Comparison of ENCODE assay signal across 9 cellular contexts in genomic region chr3:77038928-77039605, GRCh38. TPM values are rescaled to one million over a fixed set of nuclear protein-coding genes. Genes with fewer than 3 reads are reported as not detected.
DNase-seq lines count a peak whose midpoint lies in the region; ATAC-seq and TF ChIP-seq lines count a peak whose summit lies in the region.
"Had no signal": no experiment of that assay in that cellular context is flagged by ENCODE, and none has a peak within 500 bp of the region (broad histone marks: within the 10 kb centered on the region; RNA-seq: fewer than 3 reads in every experiment).

No MANE protein-coding gene starts in this region.

- H3K27me3 ChIP-seq in WERI-Rb-1 (ENCODE audit: insufficient read depth, low read depth, severe bottlenecking) (no peaks in the 10 kb centered on the region), hepatocyte (no peaks in the 10 kb centered on the region)

- ATAC-seq in activated T-helper 17 cell treated with anti-CD3 and anti-CD28 coated beads, Interleukin-2, amount 50 U/mL, for 72 hours (replicated peaks) = no peak

- peaks cover 25% of the 10 kb centered on the region for H3K79me2 ChIP-seq in hepatocyte

- H3K9me3 Mint-ChIP-seq in CD14-positive monocyte = peaks cover 0 to 6% (median 3%) of the 10 kb centered on the region in 7 donors
- peaks cover 6% of the 10 kb centered on the region for H3K9me3 Mint-ChIP-seq in activated T-helper 17 cell treated with anti-CD3 and anti-CD28 coated beads, Interleukin-2, amount 50 U/mL, for 72 hours

- no peaks in the 10 kb centered on the region for H3K9me2 ChIP-seq in hepatocyte (replicated peaks; ENCODE audit: insufficient read depth)

- H2AFZ ChIP-seq in hepatocyte = peak overlapping the region; percentile 80

- H3K4me2 ChIP-seq in hepatocyte = peak overlapping the region; percentile 88

- CTCF ChIA-PET in HEK293 (lab: Yijun Ruan, JAX) = interaction anchor here (0.6 to 1.5 kb wide), 6 partner anchors 142 to 1607 kb away, joined by 3 to 16 read pairs (median 4); no protein-coding TSS in a partner anchor

- peaks cover 40 to 51% (median 43%) of the 10 kb centered on the region in 3 donors for H3K27me3 Mint-ChIP-seq in CD14-positive monocyte (ENCODE audit: low read depth in 3 of 3)
- peaks cover 21% of the 10 kb centered on the region for H3K27me3 Mint-ChIP-seq in activated T-helper 17 cell treated with anti-CD3 and anti-CD28 coated beads, Interleukin-2, amount 50 U/mL, for 72 hours

- peak overlapping the region in 1 of 2 donors; percentile 64 for H3K4me3 Mint-ChIP-seq in CD14-positive monocyte
- no peak overlapping the region for H3K4me3 Mint-ChIP-seq in activated T-helper 17 cell treated with anti-CD3 and anti-CD28 coated beads, Interleukin-2, amount 50 U/mL, for 72 hours
- H3K4me3 Mint-ChIP-seq: memory B cell had no signal

- H3K36me3 Mint-ChIP-seq in CD14-positive monocyte = no peaks in the 10 kb centered on the region
- no peaks in the 10 kb centered on the region for H3K36me3 Mint-ChIP-seq in activated T-helper 17 cell treated with anti-CD3 and anti-CD28 coated beads, Interleukin-2, amount 50 U/mL, for 72 hours (ENCODE audit: low read depth)
- H3K36me3 Mint-ChIP-seq: memory B cell had no signal

- intact Hi-C loops in CD14-positive monocyte (cut with micrococcal nuclease) = no loop called here

- no peaks in the 10 kb centered on the region for H3K4me1 Mint-ChIP-seq in CD14-positive monocyte
- H3K4me1 Mint-ChIP-seq in activated T-helper 17 cell treated with anti-CD3 and anti-CD28 coated beads, Interleukin-2, amount 50 U/mL, for 72 hours = no peaks in the 10 kb centered on the region
- H3K4me1 Mint-ChIP-seq: memory B cell had no signal

- POLR2A ChIA-PET in HEK293 (lab: Yijun Ruan, JAX) = no interaction called here

- DNase-seq in WERI-Rb-1 (peak; percentile 52), hepatocyte (ENCODE audit: low spot score) (peak; percentile 31), skeletal muscle cell (ENCODE audit: low read depth) (no peak), CD14-positive monocyte (ENCODE audit: low spot score) (no peak), SKM-1 (lab: John Stamatoyannopoulos, UW; ENCODE audit: unreplicated experiment) (no peak)
- no peak for DNase-seq in stimulated activated CD4-positive, alpha-beta T cell treated with anti-CD3 and anti-CD28 coated beads, Interleukin-4, amount 100 ng/mL, for 24 hours

- H4K20me1 ChIP-seq in hepatocyte (ENCODE audit: insufficient read depth, poor library complexity, severe bottlenecking) = no peaks in the 10 kb centered on the region

- H3K36me3 ChIP-seq in HEK293 (ENCODE audit: control insufficient read depth in 2 of 2, insufficient read depth in 1 of 2, low read length in 2 of 2) (no peaks in the 10 kb centered on the region), WERI-Rb-1 (no peaks in the 10 kb centered on the region), hepatocyte (replicated peaks; ENCODE audit: insufficient read depth, low read depth) (no peaks in the 10 kb centered on the region)

- H3K9me3 ChIP-seq in HEK293 (ENCODE audit: control insufficient read depth, insufficient read depth, low read depth, low read length) = no peaks in the 10 kb centered on the region
- H3K9me3 ChIP-seq in WERI-Rb-1 (ENCODE audit: severe bottlenecking) = no peaks in the 10 kb centered on the region
- no peaks in the 10 kb centered on the region for H3K9me3 ChIP-seq in hepatocyte (ENCODE audit: low read depth)

- H3K4me3 ChIP-seq in HEK293 (ENCODE audit: low read depth, low read length) (peak overlapping the region; percentile 55), WERI-Rb-1 (ENCODE audit: low read depth, low read length) (peak overlapping the region; percentile 82), hepatocyte (peak overlapping the region; percentile 30), skeletal muscle cell (ENCODE audit: low read depth, low read length) (peak overlapping the region; percentile 55)

- 1% methylated on average over 23 of the region's 33 CpGs for WGBS in hepatocyte (ENCODE audit: low lambda C conversion rate, missing lambda C conversion rate)

- no peak for TF ChIP-seq CTCF in HEK293 (tag by site-specific recombination; IDR thresholded peaks at IDR 0.05)
- TF ChIP-seq CTCF in WERI-Rb-1 (IDR thresholded peaks at IDR 0.05; ENCODE audit: low read depth, low read length) = no peak
- no peak for TF ChIP-seq CTCF in hepatocyte (IDR thresholded peaks at IDR 0.05; ENCODE audit: poor library complexity)
- no peak for TF ChIP-seq CTCF in CD14-positive monocyte (IDR thresholded peaks at IDR 0.05)

- peak overlapping the region; percentile 93 for H3K27ac ChIP-seq in HEK293 (ENCODE audit: extremely low read depth, low read depth, low read length)
- peak overlapping the region; percentile 82 for H3K27ac ChIP-seq in WERI-Rb-1
- peak overlapping the region; percentile 70 for H3K27ac ChIP-seq in hepatocyte

- H3K27ac Mint-ChIP-seq in CD14-positive monocyte = no peak overlapping the region
- H3K27ac Mint-ChIP-seq in activated T-helper 17 cell treated with anti-CD3 and anti-CD28 coated beads, Interleukin-2, amount 50 U/mL, for 72 hours = no peak overlapping the region
- H3K27ac Mint-ChIP-seq: memory B cell had no signal

- H3K4me1 ChIP-seq in HEK293 (ENCODE audit: control insufficient read depth, insufficient read depth, low read length) (no peaks in the 10 kb centered on the region), hepatocyte (ENCODE audit: insufficient read depth) (no peaks in the 10 kb centered on the region)

TF ChIP-seq in HEK293, 187 proteins besides CTCF, POLR2A, EP300 and RAD21 (continues in another document):
- TF ChIP-seq ZEB2 (tag by site-specific recombination; IDR thresholded peaks at IDR 0.05) (0 out of 2 replicates have a peak, but pooled peaks have one; percentile 38), MZF1 (tag by site-specific recombination; IDR thresholded peaks at IDR 0.05; ENCODE audit: borderline replicate concordance) (0 out of 2 replicates have a peak, but pooled peaks have one; percentile 46), ZFHX2 (tag by site-specific recombination; conservative IDR thresholded peaks at IDR 0.05) (no peak), ZBTB6 (tag by site-specific recombination; IDR thresholded peaks at IDR 0.05) (no peak), ZNF473 (tag by site-specific recombination; IDR thresholded peaks at IDR 0.05) (no peak), KLF16 (tag by site-specific recombination; IDR thresholded peaks at IDR 0.05) (no peak), ZNF114 (tag by site-specific recombination; IDR thresholded peaks at IDR 0.05) (no peak), ZNF366 (tag by site-specific recombination; conservative IDR thresholded peaks at IDR 0.05) (peak; percentile 87), GLIS1 (tag by site-specific recombination; IDR thresholded peaks at IDR 0.05) (peak; percentile 74)
- TF ChIP-seq, protein P1, sequence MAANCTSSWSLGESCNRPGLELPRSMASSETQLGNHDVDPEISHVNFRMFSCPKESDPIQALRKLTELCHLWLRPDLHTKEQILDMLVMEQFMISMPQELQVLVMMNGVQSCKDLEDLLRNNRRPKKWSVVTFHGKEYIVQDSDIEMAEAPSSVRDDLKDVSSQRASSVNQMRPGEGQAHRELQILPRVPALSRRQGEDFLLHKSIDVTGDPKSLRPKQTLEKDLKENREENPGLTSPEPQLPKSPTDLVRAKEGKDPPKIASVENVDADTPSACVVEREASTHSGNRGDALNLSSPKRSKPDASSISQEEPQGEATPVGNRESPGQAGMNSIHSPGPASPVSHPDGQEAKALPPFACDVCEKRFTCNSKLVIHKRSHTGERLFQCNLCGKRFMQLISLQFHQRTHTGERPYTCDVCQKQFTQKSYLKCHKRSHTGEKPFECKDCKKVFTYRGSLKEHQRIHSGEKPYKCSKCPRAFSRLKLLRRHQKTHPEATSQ (tag by site-specific recombination; IDR thresholded peaks at IDR 0.05) = no peak
- TF ChIP-seq, protein P2, sequence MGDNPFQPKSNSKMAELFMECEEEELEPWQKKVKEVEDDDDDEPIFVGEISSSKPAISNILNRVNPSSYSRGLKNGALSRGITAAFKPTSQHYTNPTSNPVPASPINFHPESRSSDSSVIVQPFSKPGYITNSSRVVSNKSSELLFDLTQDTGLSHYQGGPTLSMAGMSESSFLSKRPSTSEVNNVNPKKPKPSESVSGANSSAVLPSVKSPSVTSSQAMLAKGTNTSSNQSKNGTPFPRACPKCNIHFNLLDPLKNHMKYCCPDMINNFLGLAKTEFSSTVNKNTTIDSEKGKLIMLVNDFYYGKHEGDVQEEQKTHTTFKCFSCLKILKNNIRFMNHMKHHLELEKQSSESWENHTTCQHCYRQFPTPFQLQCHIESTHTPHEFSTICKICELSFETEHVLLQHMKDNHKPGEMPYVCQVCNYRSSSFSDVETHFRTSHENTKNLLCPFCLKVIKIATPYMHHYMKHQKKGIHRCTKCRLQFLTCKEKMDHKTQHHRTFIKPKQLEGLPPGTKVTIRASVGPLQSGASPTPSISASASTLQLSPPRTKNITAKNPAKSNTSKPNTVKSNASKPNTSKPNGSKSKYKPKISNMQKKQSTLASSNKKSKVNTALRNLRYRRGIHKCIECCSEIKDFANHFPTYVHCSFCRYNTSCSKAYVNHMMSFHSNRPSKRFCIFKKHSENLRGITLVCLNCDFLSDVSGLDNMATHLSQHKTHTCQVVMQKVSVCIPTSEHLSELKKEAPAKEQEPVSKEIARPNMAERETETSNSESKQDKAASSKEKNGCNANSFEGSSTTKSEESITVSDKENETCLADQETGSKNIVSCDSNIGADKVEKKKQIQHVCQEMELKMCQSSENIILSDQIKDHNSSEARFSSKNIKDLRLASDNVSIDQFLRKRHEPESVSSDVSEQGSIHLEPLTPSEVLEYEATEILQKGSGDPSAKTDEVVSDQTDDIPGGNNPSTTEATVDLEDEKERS (tag by site-specific recombination; IDR thresholded peaks at IDR 0.05) = no peak

RNA-seq across cellular contexts. Expression of gene ROBO2, which starts 0.8 kb away (rescaled TPM):
- total RNA-seq in hepatocyte = 13.0 and 14.3 TPM in 2 replicates
- 1.2 and 3.4 TPM in 2 replicates for polyA plus RNA-seq in hepatocyte
- not detected for polyA plus RNA-seq in CD14-positive monocyte
- total RNA-seq in activated T-helper 17 cell treated with anti-CD3 and anti-CD28 coated beads, Interleukin-2, amount 50 U/mL, for 72 hours = not detected

Comparison
In these comparisons a context has a peak if more than half of its experiments do, and no peak if none do; other contexts are left out.
1. H3K4me3 ChIP-seq: peak in every context shown above with its lines; median percentile 82 in WERI-Rb-1; 55 in HEK293; 55 in skeletal muscle cell; 30 in hepatocyte.
2. DNase-seq: peak in WERI-Rb-1 (single experiment) and hepatocyte (single experiment); none in skeletal muscle cell (single experiment), CD14-positive monocyte (single experiment), SKM-1 (single experiment) and stimulated activated CD4-positive, alpha-beta T cell treated with anti-CD3 and anti-CD28 coated beads, Interleukin-4, amount 100 ng/mL, for 24 hours (single experiment).
3. RNA of gene ROBO2, which starts 0.8 kb away (total RNA-seq): 13.0 to 14.3 TPM in hepatocyte; not detected in activated T-helper 17 cell treated with anti-CD3 and anti-CD28 coated beads, Interleukin-2, amount 50 U/mL, for 72 hours; every median in the first group is over 10 times any median in the second.
4. Peak in every context shown above with its lines, with median percentiles within 50 percentile points of each other: H3K27ac ChIP-seq.